8 cellular contexts compared by ENCODE assay signal in the genomic region with DNA sequence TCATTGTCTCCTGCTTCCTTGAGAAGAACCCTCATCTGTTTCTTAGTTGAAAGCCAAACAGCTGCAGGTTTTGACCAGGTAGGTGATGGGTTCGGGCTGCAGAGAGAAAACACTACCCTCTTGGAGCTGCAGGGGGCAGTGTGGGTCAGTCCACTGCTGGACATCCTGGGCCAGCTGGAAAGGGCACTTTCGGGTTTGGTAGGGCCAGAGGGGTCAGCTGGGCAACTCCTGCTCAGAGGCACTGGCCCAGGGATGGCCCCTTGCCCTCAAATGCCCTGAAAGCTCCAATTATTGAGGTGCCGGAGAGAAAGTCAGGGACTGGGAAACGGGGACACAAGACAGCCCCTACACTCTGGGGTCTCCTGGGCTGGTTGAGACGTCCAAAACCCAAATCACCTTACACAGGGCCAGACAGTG.
DNase-seq lines count a peak whose midpoint lies in the region; ATAC-seq and TF ChIP-seq lines count a peak whose summit lies in the region.

No MANE protein-coding gene starts in this region.

- H3K27me3 ChIP-seq in aorta (ENCODE audit: control insufficient read depth in 1 of 2, insufficient read depth in 2 of 2, low read length in 1 of 2) = no peaks in the 10 kb centered on the region

- CTCF ChIA-PET in activated CD4-positive, alpha-beta memory T cell treated with anti-CD3 and anti-CD28 coated beads for 36 hours (lab: Charles Lee) = interaction anchor here (0.7 to 9.0 kb wide), 43 partner anchors 10 to 152 kb away, joined by 3 to 244 read pairs (median 4); a partner anchor contains a TSS

- H3K9me3 Mint-ChIP-seq in activated CD4-positive, alpha-beta memory T cell treated with anti-CD3 and anti-CD28 coated beads for 36 hours = no peaks in the 10 kb centered on the region
- H3K9me3 Mint-ChIP-seq in endothelial cell (ENCODE audit: unreplicated experiment) (no peaks in the 10 kb centered on the region), neural crest cell (no peaks in the 10 kb centered on the region)

- no peak overlapping the region for H3K4me3 ChIP-seq in aorta (ENCODE audit: low read length in 2 of 2)

- no peaks in the 10 kb centered on the region for H3K9me3 ChIP-seq in aorta (ENCODE audit: control insufficient read depth, low read length)

- peaks cover 9% of the 10 kb centered on the region for H3K4me1 Mint-ChIP-seq in activated CD4-positive, alpha-beta memory T cell treated with anti-CD3 and anti-CD28 coated beads for 36 hours (ENCODE audit: low read depth)
- peaks cover 22% of the 10 kb centered on the region for H3K4me1 Mint-ChIP-seq in endothelial cell (ENCODE audit: unreplicated experiment)
- H3K4me1 Mint-ChIP-seq in neural crest cell = peaks cover 4% of the 10 kb centered on the region

- ATAC-seq in GM19035 (IDR thresholded peaks at IDR 0.05; ENCODE audit: unreplicated experiment) (peak; percentile 79), aorta (ENCODE audit: low FRiP score) (peak; percentile 83)

- no peak for TF ChIP-seq EP300 in Ishikawa (IDR thresholded peaks at IDR 0.05; ENCODE audit: borderline replicate concordance)

- TF ChIP-seq CTCF in endothelial cell (IDR thresholded peaks at IDR 0.05; ENCODE audit: unreplicated experiment) = peak; percentile 81
- TF ChIP-seq CTCF in neural crest cell (conservative IDR thresholded peaks at IDR 0.05) = peak; percentile 66

- H3K27me3 Mint-ChIP-seq in activated CD4-positive, alpha-beta memory T cell treated with anti-CD3 and anti-CD28 coated beads for 36 hours = no peaks in the 10 kb centered on the region
- H3K27me3 Mint-ChIP-seq in endothelial cell (ENCODE audit: unreplicated experiment) = peaks cover 7% of the 10 kb centered on the region
- H3K27me3 Mint-ChIP-seq in neural crest cell (ENCODE audit: low read depth) = no peaks in the 10 kb centered on the region

- H3K27ac Mint-ChIP-seq in activated CD4-positive, alpha-beta memory T cell treated with anti-CD3 and anti-CD28 coated beads for 36 hours = no peak overlapping the region
- H3K27ac Mint-ChIP-seq in endothelial cell (ENCODE audit: unreplicated experiment) = no peak overlapping the region
- H3K27ac Mint-ChIP-seq in neural crest cell (ENCODE audit: unreplicated experiment) = no peak overlapping the region

- peak; percentile 10 for DNase-seq in A172 (ENCODE audit: low spot score)
- peak; percentile 78 for DNase-seq in activated CD4-positive, alpha-beta memory T cell treated with anti-CD3 and anti-CD28 coated beads for 36 hours
- DNase-seq in endothelial cell (ENCODE audit: low spot score) = peak; percentile 74
- peak; percentile 53 for DNase-seq in neural crest cell (ENCODE audit: low read depth, low spot score)
- DNase-seq in aorta = peak; percentile 75 to 84
- no peak for DNase-seq in MV-4-11 (lab: John Stamatoyannopoulos, UW)

- TF ChIP-seq RAD21 in Ishikawa (IDR thresholded peaks at IDR 0.05; ENCODE audit: low read depth) = peak; percentile 82

- WGBS in aorta, 2 donors = 57 to 60% methylated on average over 5 of the region's 5 CpGs

- intact Hi-C loops in activated CD4-positive, alpha-beta memory T cell treated with anti-CD3 and anti-CD28 coated beads for 36 hours (cut with micrococcal nuclease) = loop anchor here (1.0 to 5.0 kb wide), 3 partner anchors 12 to 112 kb away; no protein-coding TSS in a partner anchor
- intact Hi-C loops in aorta (cut with DNase I) = loop anchor here in 1 of 2 donors (1.0 kb wide), 1 partner anchor 34 kb away; no protein-coding TSS in a partner anchor

- H3K4me3 Mint-ChIP-seq in activated CD4-positive, alpha-beta memory T cell treated with anti-CD3 and anti-CD28 coated beads for 36 hours = no peak overlapping the region
- H3K4me3 Mint-ChIP-seq in endothelial cell (ENCODE audit: unreplicated experiment) = no peak overlapping the region
- no peak overlapping the region for H3K4me3 Mint-ChIP-seq in neural crest cell

- H3K27ac ChIP-seq in aorta (ENCODE audit: low read depth in 1 of 2, low read length in 2 of 2) = no peak overlapping the region

- H3K36me3 Mint-ChIP-seq in activated CD4-positive, alpha-beta memory T cell treated with anti-CD3 and anti-CD28 coated beads for 36 hours = no peaks in the 10 kb centered on the region
- H3K36me3 Mint-ChIP-seq in endothelial cell (ENCODE audit: low read depth, unreplicated experiment) (peaks cover 29% of the 10 kb centered on the region), neural crest cell (ENCODE audit: low read depth) (no peaks in the 10 kb centered on the region)

- H3K36me3 ChIP-seq in aorta (ENCODE audit: control insufficient read depth in 1 of 2, insufficient read depth in 2 of 2, low read length in 1 of 2) = no peaks in the 10 kb centered on the region

- no peaks in the 10 kb centered on the region for H3K4me1 ChIP-seq in aorta (ENCODE audit: control insufficient read depth in 1 of 2, insufficient read depth in 2 of 2, low read length in 2 of 2)

- POLR2A ChIA-PET in activated CD4-positive, alpha-beta memory T cell treated with anti-CD3 and anti-CD28 coated beads for 36 hours (lab: Charles Lee) = interaction anchor here (1.0 to 1.3 kb wide), 2 partner anchors 29 to 34 kb away, joined by 3 to 6 read pairs; no protein-coding TSS in a partner anchor

TF ChIP-seq in Ishikawa, 13 proteins besides CTCF, POLR2A, EP300 and RAD21:
- TF ChIP-seq YY1 (IDR thresholded peaks at IDR 0.05; ENCODE audit: low read depth) = no peak
- TF ChIP-seq TAF1 (IDR thresholded peaks at IDR 0.05; ENCODE audit: low read depth) = no peak
- no peak for TF ChIP-seq ZBTB7A (IDR thresholded peaks at IDR 0.05; ENCODE audit: low read depth)
- TF ChIP-seq CREB1 (IDR thresholded peaks at IDR 0.05; ENCODE audit: low read depth) = no peak
- TF ChIP-seq, protein P1, sequence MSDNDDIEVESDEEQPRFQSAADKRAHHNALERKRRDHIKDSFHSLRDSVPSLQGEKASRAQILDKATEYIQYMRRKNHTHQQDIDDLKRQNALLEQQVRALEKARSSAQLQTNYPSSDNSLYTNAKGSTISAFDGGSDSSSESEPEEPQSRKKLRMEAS (IDR thresholded peaks at IDR 0.05) = no peak
- no peak for TF ChIP-seq NFIC (IDR thresholded peaks at IDR 0.05)
- TF ChIP-seq, protein P2, sequence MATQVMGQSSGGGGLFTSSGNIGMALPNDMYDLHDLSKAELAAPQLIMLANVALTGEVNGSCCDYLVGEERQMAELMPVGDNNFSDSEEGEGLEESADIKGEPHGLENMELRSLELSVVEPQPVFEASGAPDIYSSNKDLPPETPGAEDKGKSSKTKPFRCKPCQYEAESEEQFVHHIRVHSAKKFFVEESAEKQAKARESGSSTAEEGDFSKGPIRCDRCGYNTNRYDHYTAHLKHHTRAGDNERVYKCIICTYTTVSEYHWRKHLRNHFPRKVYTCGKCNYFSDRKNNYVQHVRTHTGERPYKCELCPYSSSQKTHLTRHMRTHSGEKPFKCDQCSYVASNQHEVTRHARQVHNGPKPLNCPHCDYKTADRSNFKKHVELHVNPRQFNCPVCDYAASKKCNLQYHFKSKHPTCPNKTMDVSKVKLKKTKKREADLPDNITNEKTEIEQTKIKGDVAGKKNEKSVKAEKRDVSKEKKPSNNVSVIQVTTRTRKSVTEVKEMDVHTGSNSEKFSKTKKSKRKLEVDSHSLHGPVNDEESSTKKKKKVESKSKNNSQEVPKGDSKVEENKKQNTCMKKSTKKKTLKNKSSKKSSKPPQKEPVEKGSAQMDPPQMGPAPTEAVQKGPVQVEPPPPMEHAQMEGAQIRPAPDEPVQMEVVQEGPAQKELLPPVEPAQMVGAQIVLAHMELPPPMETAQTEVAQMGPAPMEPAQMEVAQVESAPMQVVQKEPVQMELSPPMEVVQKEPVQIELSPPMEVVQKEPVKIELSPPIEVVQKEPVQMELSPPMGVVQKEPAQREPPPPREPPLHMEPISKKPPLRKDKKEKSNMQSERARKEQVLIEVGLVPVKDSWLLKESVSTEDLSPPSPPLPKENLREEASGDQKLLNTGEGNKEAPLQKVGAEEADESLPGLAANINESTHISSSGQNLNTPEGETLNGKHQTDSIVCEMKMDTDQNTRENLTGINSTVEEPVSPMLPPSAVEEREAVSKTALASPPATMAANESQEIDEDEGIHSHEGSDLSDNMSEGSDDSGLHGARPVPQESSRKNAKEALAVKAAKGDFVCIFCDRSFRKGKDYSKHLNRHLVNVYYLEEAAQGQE (IDR thresholded peaks at IDR 0.05; ENCODE audit: low read depth) = no peak
- TF ChIP-seq, protein P3, sequence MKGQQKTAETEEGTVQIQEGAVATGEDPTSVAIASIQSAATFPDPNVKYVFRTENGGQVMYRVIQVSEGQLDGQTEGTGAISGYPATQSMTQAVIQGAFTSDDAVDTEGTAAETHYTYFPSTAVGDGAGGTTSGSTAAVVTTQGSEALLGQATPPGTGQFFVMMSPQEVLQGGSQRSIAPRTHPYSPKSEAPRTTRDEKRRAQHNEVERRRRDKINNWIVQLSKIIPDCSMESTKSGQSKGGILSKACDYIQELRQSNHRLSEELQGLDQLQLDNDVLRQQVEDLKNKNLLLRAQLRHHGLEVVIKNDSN (IDR thresholded peaks at IDR 0.05) = no peak
